Comparison of ENCODE assay signal across 28 cellular contexts in the genomic region with DNA sequence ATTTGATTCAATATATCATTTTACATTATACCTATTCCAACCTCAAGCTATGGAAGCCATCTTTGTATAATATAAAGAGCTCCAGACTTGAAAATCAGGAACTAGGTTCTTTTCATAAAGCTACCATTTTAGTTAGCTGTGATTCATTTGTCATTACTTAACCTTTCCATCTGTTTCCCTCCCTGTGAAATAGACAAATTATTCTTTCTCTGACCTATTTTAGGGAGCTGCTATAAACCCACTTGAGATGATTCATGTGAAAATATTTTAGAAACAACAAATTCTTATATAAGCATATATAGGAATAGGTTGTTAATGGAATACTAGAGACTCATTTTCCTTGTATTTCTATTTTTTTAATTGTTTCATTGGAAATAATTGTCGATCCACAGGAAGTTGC.
"Had no signal": no experiment of that assay in that cellular context is flagged by ENCODE, and none has a peak within 500 bp of the region (broad histone marks: within the 10 kb centered on the region; RNA-seq: fewer than 3 reads in every experiment).

No MANE protein-coding gene starts in this region.

- H3K4me3 ChIP-seq: gastroesophageal sphincter, hepatocyte, pancreas, prostate gland, thyroid gland, upper lobe of left lung, vagina had no signal

- H3K4me2 ChIP-seq: hepatocyte had no signal

- H3K79me2 ChIP-seq: hepatocyte had no signal

- H3K27ac ChIP-seq: gastroesophageal sphincter, hepatocyte, pancreas, prostate gland, thyroid gland, upper lobe of left lung, vagina had no signal

- H3K27me3 ChIP-seq: gastroesophageal sphincter, hepatocyte, pancreas, thyroid gland, upper lobe of left lung, vagina had no signal

- H3K9me3 ChIP-seq: gastroesophageal sphincter, pancreas, prostate gland, thyroid gland, upper lobe of left lung, vagina had no signal

- ATAC-seq: activated CD8-positive, alpha-beta T cell treated with anti-CD3 and anti-CD28 coated beads for 36 hours; activated naive CD8-positive, alpha-beta T cell treated with anti-CD3 and anti-CD28 coated beads, Interleukin-2, amount 50 U/mL, for 24 hours; activated T-cell treated with anti-CD3 and anti-CD28 coated beads, Interleukin-2, amount 50 U/mL, for 4 hours; activated T-helper 17 cell treated with anti-CD3 and anti-CD28 coated beads, Interleukin-2, amount 50 U/mL, for 72 hours; gastroesophageal sphincter; naive thymus-derived CD4-positive, alpha-beta T cell; pancreas; sciatic nerve; stimulated activated memory B cell treated with anti-CD40 and anti-IgM and Interleukin-4, amounts not matched to agents 10 μg/mL and 1 μg/mL and 100 μg/mL, for 72 hours; stimulated activated naive CD8-positive, alpha-beta T cell treated with anti-CD3 and anti-CD28 coated beads, Interleukin-15, amount 100 ng/mL, for 72 hours had no signal

- H3K4me1 ChIP-seq: gastroesophageal sphincter, pancreas, prostate gland, thyroid gland, upper lobe of left lung, vagina had no signal

- H3K36me3 ChIP-seq: gastroesophageal sphincter, pancreas, prostate gland, thyroid gland, upper lobe of left lung, vagina had no signal

- H2AFZ ChIP-seq: hepatocyte had no signal

- DNase-seq: activated B cell treated with CpG ODN at 0.5 μM for 24 hours; activated CD4-positive, alpha-beta T cell treated with anti-CD3 and anti-CD28 coated beads, Interleukin-2, amount 50 U/mL, for 1 hour; activated CD8-positive, alpha-beta T cell treated with anti-CD3 and anti-CD28 coated beads for 36 hours; activated gamma-delta T cell treated with Interleukin-2 at 50 U/mL for 16 hours; activated naive CD4-positive, alpha-beta T cell treated with anti-CD3 and anti-CD28 coated beads, Interleukin-2, amount 50 U/mL, for 16 hours; activated naive CD8-positive, alpha-beta T cell treated with anti-CD3 and anti-CD28 coated beads, Interleukin-2, amount 50 U/mL, for 24 hours; activated T-cell treated with anti-CD3 and anti-CD28 coated beads, Interleukin-2, amount 50 U/mL, for 4 hours; dermis blood vessel endothelial cell; effector CD4-positive, alpha-beta T cell; kidney; naive thymus-derived CD4-positive, alpha-beta T cell; nucleus accumbens; pancreas; retina; small intestine; stimulated activated CD4-positive, alpha-beta T cell treated with anti-CD3 and anti-CD28 coated beads, Interleukin-4, amount 100 ng/mL, for 4 hours; stimulated activated CD8-positive, alpha-beta memory T cell treated with anti-CD3 and anti-CD28 coated beads, Interleukin-4, amount 100 ng/mL, for 48 hours; stimulated activated naive CD8-positive, alpha-beta T cell treated with anti-CD3 and anti-CD28 coated beads, Interleukin-15, amount 100 ng/mL, for 72 hours; substantia nigra; thyroid gland; upper lobe of left lung had no signal
